15 cellular contexts compared by ENCODE assay signal in the genomic region with DNA sequence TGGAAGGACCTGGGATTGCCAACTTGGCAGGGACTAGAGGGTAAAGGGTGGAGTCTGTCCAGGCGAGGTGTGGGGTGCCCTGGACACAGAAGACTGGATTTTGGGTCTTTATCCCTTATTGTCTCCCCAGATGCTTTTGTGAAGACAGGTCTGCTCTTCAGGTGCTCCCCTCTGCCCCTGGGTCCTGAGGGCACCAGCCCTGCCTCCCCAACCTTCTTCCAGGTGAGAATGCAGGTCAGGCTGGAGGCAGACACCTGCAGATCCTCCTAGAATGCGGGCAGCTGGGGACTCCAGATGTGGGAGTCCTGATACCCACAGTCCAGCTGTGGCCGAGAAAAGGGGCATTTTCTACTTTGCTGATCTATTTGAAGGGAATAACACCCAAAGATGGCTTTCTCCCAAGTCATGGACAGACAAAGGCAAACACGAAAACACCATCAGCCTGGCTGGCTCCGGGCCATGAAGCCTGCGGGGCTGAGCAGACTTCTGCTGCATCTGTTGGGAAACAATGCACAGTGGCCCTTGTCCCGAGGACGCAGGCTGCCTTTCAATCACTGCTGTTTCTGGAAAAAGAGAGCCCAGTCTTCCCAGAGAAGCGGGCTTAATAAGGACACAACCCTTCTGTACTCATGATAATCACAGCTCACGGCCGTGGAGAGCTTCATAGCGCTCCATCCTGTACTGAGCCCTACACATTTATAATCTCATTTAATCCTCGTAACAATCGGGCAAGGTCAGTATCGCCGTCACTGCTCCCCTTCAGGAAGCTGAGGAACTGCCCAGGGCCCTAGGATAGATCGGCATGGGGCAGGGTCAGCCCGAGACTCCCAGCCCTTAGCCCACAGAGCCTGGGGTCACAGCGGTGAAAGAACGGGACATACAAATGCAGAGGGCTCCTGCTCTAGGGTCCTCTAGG.
DNase-seq lines count a peak whose midpoint lies in the region; ATAC-seq and TF ChIP-seq lines count a peak whose summit lies in the region.
"Had no signal": no experiment of that assay in that cellular context is flagged by ENCODE, and none has a peak within 500 bp of the region (broad histone marks: within the 10 kb centered on the region; RNA-seq: fewer than 3 reads in every experiment).

No MANE protein-coding gene starts in this region.

- no peaks in the 10 kb centered on the region for H3K9me3 Mint-ChIP-seq in stimulated activated naive CD8-positive, alpha-beta T cell treated with anti-CD3 and anti-CD28 coated beads, Interleukin-15, amount 100 ng/mL, for 72 hours

- no peak for ATAC-seq in stimulated activated naive CD8-positive, alpha-beta T cell treated with anti-CD3 and anti-CD28 coated beads, Interleukin-15, amount 100 ng/mL, for 72 hours
- ATAC-seq in GM18511 (IDR thresholded peaks at IDR 0.05; ENCODE audit: unreplicated experiment) (no peak), GM18502 (IDR thresholded peaks at IDR 0.05; ENCODE audit: poor library complexity, unreplicated experiment) (no peak)
- ATAC-seq: foreskin keratinocyte had no signal

- peak overlapping the region in 1 of 2 donors; percentile 21 for H3K27ac Mint-ChIP-seq in stimulated activated naive CD8-positive, alpha-beta T cell treated with anti-CD3 and anti-CD28 coated beads, Interleukin-15, amount 100 ng/mL, for 72 hours

- peak; percentile 41 for DNase-seq in activated CD8-positive, alpha-beta memory T cell treated with anti-CD3 and anti-CD28 coated beads for 24 hours
- no peak for DNase-seq in activated CD8-positive, alpha-beta memory T cell treated with anti-CD3 and anti-CD28 coated beads, Interleukin-2, amount 50 U/mL, for 4 hours
- DNase-seq in hippocampal formation (lab: John Stamatoyannopoulos, UW) (peak; percentile 94 to 96), superior temporal gyrus (ENCODE audit: extremely low spot score) (peak; percentile 99)
- DNase-seq in stimulated activated naive CD8-positive, alpha-beta T cell treated with anti-CD3 and anti-CD28 coated beads, Interleukin-15, amount 100 ng/mL, for 72 hours: no peak
- DNase-seq: activated CD4-positive, alpha-beta T cell treated with anti-CD3 and anti-CD28 coated beads for 1 hour; mesenchymal stem cell; stimulated activated CD4-positive, alpha-beta T cell treated with anti-CD3 and anti-CD28 coated beads, Interleukin-12 subunit alpha, Interleukin-12 subunit beta, amount 100 ng/mL, for 4 hours; stimulated activated naive CD4-positive, alpha-beta T cell treated with Interleukin-2 at 50 U/mL for 16 hours had no signal

- peaks cover 31% of the 10 kb centered on the region for H3K4me1 Mint-ChIP-seq in stimulated activated naive CD8-positive, alpha-beta T cell treated with anti-CD3 and anti-CD28 coated beads, Interleukin-15, amount 100 ng/mL, for 72 hours

- H3K4me3 Mint-ChIP-seq in stimulated activated naive CD8-positive, alpha-beta T cell treated with anti-CD3 and anti-CD28 coated beads, Interleukin-15, amount 100 ng/mL, for 72 hours: no peak overlapping the region

- H3K27me3 Mint-ChIP-seq in stimulated activated naive CD8-positive, alpha-beta T cell treated with anti-CD3 and anti-CD28 coated beads, Interleukin-15, amount 100 ng/mL, for 72 hours: peaks cover 6% of the 10 kb centered on the region

- H3K27ac ChIP-seq in VCaP: peak overlapping the region; percentile 69
- H3K27ac ChIP-seq: ascending aorta, foreskin keratinocyte, KMS-11 had no signal

- no peak for TF ChIP-seq CTCF in VCaP (conservative IDR thresholded peaks at IDR 0.05)

Comparison
In these comparisons a context has a peak if more than half of its experiments do, and no peak if none do; other contexts are left out.
1. DNase-seq: peak in activated CD8-positive, alpha-beta memory T cell treated with anti-CD3 and anti-CD28 coated beads for 24 hours (single experiment), hippocampal formation (2 of 2) and superior temporal gyrus (single experiment); none in activated CD8-positive, alpha-beta memory T cell treated with anti-CD3 and anti-CD28 coated beads, Interleukin-2, amount 50 U/mL, for 4 hours (single experiment) and stimulated activated naive CD8-positive, alpha-beta T cell treated with anti-CD3 and anti-CD28 coated beads, Interleukin-15, amount 100 ng/mL, for 72 hours (0 of 2).